1 cellular context compared by ENCODE assay signal in genomic region chr2:219177594-219178376, GRCh38.
TF ChIP-seq lines count a peak whose summit lies in the region.

Gene RETREG2, plus strand, starts transcription at chr2:219178275. Its CDS starts 78 bp downstream, at chr2:219178353.

TF ChIP-seq in HepG2, 621 proteins besides CTCF, POLR2A, EP300 and RAD21 (continued from another document and continues in another):
- TF ChIP-seq PAXIP1 (CRISPR knock-in tag; conservative IDR thresholded peaks at IDR 0.05), result peak; percentile 67; the same call in 1 of the 2 replicates
- no peak for TF ChIP-seq LRRFIP1 (CRISPR knock-in tag; conservative IDR thresholded peaks at IDR 0.05)
- peak; percentile 90 for TF ChIP-seq GATAD1 (CRISPR knock-in tag; IDR thresholded peaks at IDR 0.05)
- no peak for TF ChIP-seq ZNF639 (CRISPR knock-in tag; conservative IDR thresholded peaks at IDR 0.05)
- no peak for TF ChIP-seq MTF1 (CRISPR knock-in tag; IDR thresholded peaks at IDR 0.05)
- TF ChIP-seq MIXL1 (CRISPR knock-in tag; IDR thresholded peaks at IDR 0.05), result no peak
- TF ChIP-seq ZNF44 (CRISPR knock-in tag; IDR thresholded peaks at IDR 0.05), result no peak
- peak; percentile 50; the same call in 1 of the 2 replicates for TF ChIP-seq ZNF362 (CRISPR knock-in tag; IDR thresholded peaks at IDR 0.05; ENCODE audit: borderline replicate concordance)
- no peak for TF ChIP-seq ZNF234 (CRISPR knock-in tag; conservative IDR thresholded peaks at IDR 0.05)
- TF ChIP-seq HBP1 (CRISPR knock-in tag; IDR thresholded peaks at IDR 0.05; ENCODE audit: low read depth), result no peak; the same call in 1 of the 2 replicates
- no peak for TF ChIP-seq NAIF1 (CRISPR knock-in tag; IDR thresholded peaks at IDR 0.05; ENCODE audit: borderline replicate concordance)
- no peak for TF ChIP-seq U2AF1 (optimal IDR thresholded peaks at IDR 0.05; ENCODE audit: low read depth, low read length)
- TF ChIP-seq DR1 (CRISPR knock-in tag; IDR thresholded peaks at IDR 0.05), result peak; percentile 81
- TF ChIP-seq HOXD1 (CRISPR knock-in tag; IDR thresholded peaks at IDR 0.05), result peak; percentile 28; the same call in 1 of the 2 replicates
- TF ChIP-seq TCF7L2 (IDR thresholded peaks at IDR 0.05; ENCODE audit: low read depth, low read length), result no peak
- no peak for TF ChIP-seq TEAD3 (CRISPR knock-in tag; optimal IDR thresholded peaks at IDR 0.05; ENCODE audit: borderline replicate concordance)
- TF ChIP-seq CBX1 (IDR thresholded peaks at IDR 0.05; ENCODE audit: low read depth), result no peak
- TF ChIP-seq STAT6 (CRISPR knock-in tag; IDR thresholded peaks at IDR 0.05; ENCODE audit: borderline replicate concordance), result no peak
- TF ChIP-seq SYNCRIP (IDR thresholded peaks at IDR 0.05; ENCODE audit: insufficient read depth, low read depth, low read length), result no peak
- TF ChIP-seq ZNF468 (CRISPR knock-in tag; IDR thresholded peaks at IDR 0.05), result no peak; the same call in 1 of the 2 replicates
- peak; percentile 82 for TF ChIP-seq ZNF274 (CRISPR knock-in tag; IDR thresholded peaks at IDR 0.05)
- peak; percentile 73; the same call in 1 of the 2 replicates for TF ChIP-seq ZNF619 (CRISPR knock-in tag; IDR thresholded peaks at IDR 0.05)
- peak; percentile 88 for TF ChIP-seq DMTF1 (CRISPR knock-in tag; IDR thresholded peaks at IDR 0.05)
- peak; percentile 35; the same call in 1 of the 2 replicates for TF ChIP-seq HDAC1 (CRISPR knock-in tag; IDR thresholded peaks at IDR 0.05)
- TF ChIP-seq MAX (IDR thresholded peaks at IDR 0.05), result peak; percentile 92
- TF ChIP-seq ZBTB49 (CRISPR knock-in tag; IDR thresholded peaks at IDR 0.05; ENCODE audit: borderline replicate concordance), result no peak
- TF ChIP-seq ZNF816 (CRISPR knock-in tag; IDR thresholded peaks at IDR 0.05; ENCODE audit: borderline replicate concordance), result no peak; the same call in 1 of the 2 replicates
- 0 out of 2 replicates have a peak, but pooled peaks have one; percentile 37 for TF ChIP-seq MXD3 (CRISPR knock-in tag; IDR thresholded peaks at IDR 0.05)
- TF ChIP-seq ZBTB42 (CRISPR knock-in tag; IDR thresholded peaks at IDR 0.05), result peak; percentile 70; the same call in 1 of the 2 replicates
- 0 out of 2 replicates have a peak, but pooled peaks have one; percentile 70 for TF ChIP-seq MEIS1 (CRISPR knock-in tag; IDR thresholded peaks at IDR 0.05; ENCODE audit: borderline replicate concordance)
- TF ChIP-seq ETS1 (CRISPR knock-in tag; IDR thresholded peaks at IDR 0.05), result no peak
- no peak for TF ChIP-seq ZFP82 (CRISPR knock-in tag; IDR thresholded peaks at IDR 0.05; ENCODE audit: borderline replicate concordance)
- no peak for TF ChIP-seq PAF1 (CRISPR knock-in tag; IDR thresholded peaks at IDR 0.05)
- TF ChIP-seq RNF2 (conservative IDR thresholded peaks at IDR 0.05; ENCODE audit: low read depth), result peak; percentile 75; the same call in 1 of the 2 replicates
- TF ChIP-seq MAFF (IDR thresholded peaks at IDR 0.05; ENCODE audit: low read depth, low read length), result no peak
- peak; percentile 70; the same call in 1 of the 2 replicates for TF ChIP-seq ZNF580 (CRISPR knock-in tag; IDR thresholded peaks at IDR 0.05; ENCODE audit: borderline replicate concordance, low read depth)
